In the genomic region with DNA sequence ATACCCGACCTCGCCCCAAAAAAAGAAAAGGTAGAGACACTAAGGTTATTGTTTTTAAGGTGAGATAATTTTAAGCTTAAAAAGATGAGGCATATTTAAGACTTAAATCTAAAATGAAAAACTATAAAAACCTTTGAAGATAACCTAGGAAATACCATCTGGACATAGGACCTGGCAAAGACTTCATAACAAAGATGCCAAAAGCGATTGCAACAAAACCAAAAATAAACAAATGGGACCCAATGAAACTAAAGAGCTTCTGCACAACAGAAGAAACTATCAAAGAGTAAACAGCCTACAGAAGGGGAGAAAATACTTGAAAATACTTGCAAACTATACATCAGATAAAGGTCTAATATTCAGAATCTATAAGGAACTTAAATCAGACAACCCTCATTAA, we compare ENCODE assay signal across 22 cellular contexts.
"Had no signal": no experiment of that assay in that cellular context is flagged by ENCODE, and none has a peak within 500 bp of the region (broad histone marks: within the 10 kb centered on the region; RNA-seq: fewer than 3 reads in every experiment).

No MANE protein-coding gene starts in this region.

- H3K4me2 ChIP-seq: neural progenitor cell had no signal

- H3K4me1 ChIP-seq: neural progenitor cell, prostate gland, right atrium auricular region, tibial artery, upper lobe of left lung had no signal

- H2AFZ ChIP-seq: neural progenitor cell had no signal

- H3K9me3 ChIP-seq: prostate gland, right atrium auricular region, sigmoid colon, testis, tibial artery, upper lobe of left lung had no signal

- FAIRE-seq: colon, frontal cortex, urothelium cell line had no signal

- H3K36me3 ChIP-seq: neural progenitor cell, prostate gland, right atrium auricular region, sigmoid colon, tibial artery, upper lobe of left lung had no signal

- ATAC-seq: naive thymus-derived CD4-positive, alpha-beta T cell; stimulated activated effector memory CD8-positive, alpha-beta T cell treated with anti-CD3 and anti-CD28 coated beads, Interleukin-12 subunit alpha, Interleukin-12 subunit beta, amount 100 ng/mL, for 72 hours; stimulated activated naive CD8-positive, alpha-beta T cell treated with anti-CD3 and anti-CD28 coated beads, Interleukin-15, Interleukin-2, amounts not matched to agents 100 U/mL and 50 U/mL, for 24 hours had no signal

- H3K4me3 ChIP-seq: dorsolateral prefrontal cortex, neural progenitor cell, prostate gland, right atrium auricular region, sigmoid colon, testis, tibial artery, upper lobe of left lung had no signal

- H3K27ac ChIP-seq: dorsolateral prefrontal cortex, neural progenitor cell, prostate gland, right atrium auricular region, sigmoid colon, testis, tibial artery, upper lobe of left lung had no signal

- H3K27me3 ChIP-seq: dorsolateral prefrontal cortex, neural progenitor cell, right atrium auricular region, sigmoid colon, testis, tibial artery, upper lobe of left lung had no signal

- H3K9ac ChIP-seq: neural progenitor cell had no signal

- DNase-seq: dorsolateral prefrontal cortex; effector CD4-positive, alpha-beta T cell; hypothalamus; immature natural killer cell; islet precursor cell; mesenchymal stem cell; naive thymus-derived CD4-positive, alpha-beta T cell; sigmoid colon; stimulated activated CD4-positive, alpha-beta T cell treated with anti-CD3 and anti-CD28 coated beads, Interleukin-2, amount 100 ng/mL, for 24 hours; stimulated activated CD4-positive, alpha-beta T cell treated with anti-CD3 and anti-CD28 coated beads, Interleukin-4, amount 100 ng/mL, for 24 hours; stimulated activated naive CD8-positive, alpha-beta T cell treated with anti-CD3 and anti-CD28 coated beads, Interleukin-15, Interleukin-2, amounts not matched to agents 100 U/mL and 50 U/mL, for 24 hours; substantia nigra; testis; tibial artery; upper lobe of left lung had no signal
